In the genomic region with DNA sequence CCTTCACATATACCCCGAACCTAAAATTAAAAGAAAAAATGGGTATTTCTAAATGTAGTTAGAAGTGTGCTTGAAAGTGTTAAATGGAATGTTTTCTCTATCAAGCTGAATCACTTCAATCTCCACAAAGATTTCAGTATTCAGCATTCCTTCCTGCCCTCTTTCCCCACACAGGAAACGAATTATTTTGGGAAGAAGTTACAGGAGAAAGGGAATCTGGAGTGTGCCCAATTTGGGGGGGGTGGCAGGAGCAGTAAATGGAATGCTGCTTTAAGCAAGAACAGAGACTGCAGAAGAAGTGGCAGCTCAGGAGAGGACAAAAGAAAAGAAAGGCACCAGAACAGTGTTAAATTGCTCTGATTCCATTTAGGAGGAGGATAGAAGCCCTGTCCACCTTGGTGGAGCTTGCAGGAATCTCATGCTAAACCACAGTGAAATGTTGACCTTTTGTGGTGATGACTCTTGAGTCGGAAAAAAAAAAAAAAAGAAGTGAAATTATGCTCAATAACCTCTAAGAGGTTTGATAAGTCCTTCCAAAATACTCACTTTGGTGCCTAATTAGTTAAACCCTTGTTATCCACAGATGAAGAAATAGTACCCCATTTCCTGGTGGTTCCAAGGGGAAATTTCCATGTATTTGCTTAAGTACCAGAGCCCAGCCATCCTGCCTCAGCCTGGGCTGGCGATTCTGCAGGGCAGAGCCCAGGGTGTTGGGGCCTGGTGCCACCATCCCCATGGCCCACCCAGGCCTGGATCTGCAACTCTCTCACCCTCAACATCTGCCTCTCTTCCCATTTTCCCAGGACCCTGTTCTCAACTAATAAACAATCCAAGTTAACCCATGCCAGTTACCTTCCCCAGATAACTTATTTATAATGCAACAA, we compare ENCODE assay signal across 15 cellular contexts. TPM values are rescaled to one million over a fixed set of nuclear protein-coding genes. Genes with fewer than 3 reads are reported as not detected.
DNase-seq lines count a peak whose midpoint lies in the region; TF ChIP-seq lines count a peak whose summit lies in the region.
"Had no signal": no experiment of that assay in that cellular context is flagged by ENCODE, and none has a peak within 500 bp of the region (broad histone marks: within the 10 kb centered on the region; RNA-seq: fewer than 3 reads in every experiment).

No MANE protein-coding gene starts in this region.

- no peaks in the 10 kb centered on the region for H3K36me3 Mint-ChIP-seq in chondrocyte (ENCODE audit: low read depth)
- H3K36me3 Mint-ChIP-seq in activated naive CD4-positive, alpha-beta T cell treated with anti-CD3 and anti-CD28 coated beads, Interleukin-2, amount 10 ng/mL, durations not matched to agents 7 days and 5 days, result no peaks in the 10 kb centered on the region
- H3K36me3 Mint-ChIP-seq in activated naive CD8-positive, alpha-beta T cell treated with anti-CD3 and anti-CD28 coated beads for 36 hours, result no peaks in the 10 kb centered on the region

- in situ Hi-C loops in ACHN (cut with HindIII; ENCODE audit: low pct_ligation_motif_present, low pct_unique_long_range_greater_than_20kb, low sequenced_read_pairs), result no loop called here

- H3K4me3 Mint-ChIP-seq in chondrocyte (ENCODE audit: unreplicated experiment), result no peak overlapping the region
- H3K4me3 Mint-ChIP-seq in activated naive CD4-positive, alpha-beta T cell treated with anti-CD3 and anti-CD28 coated beads, Interleukin-2, amount 10 ng/mL, durations not matched to agents 7 days and 5 days, result no peak overlapping the region
- H3K4me3 Mint-ChIP-seq in activated naive CD8-positive, alpha-beta T cell treated with anti-CD3 and anti-CD28 coated beads for 36 hours, result no peak overlapping the region

- peaks cover 10% of the 10 kb centered on the region for H3K27me3 Mint-ChIP-seq in chondrocyte (ENCODE audit: low read depth)
- peaks cover 9% of the 10 kb centered on the region for H3K27me3 Mint-ChIP-seq in activated naive CD4-positive, alpha-beta T cell treated with anti-CD3 and anti-CD28 coated beads, Interleukin-2, amount 10 ng/mL, durations not matched to agents 7 days and 5 days
- H3K27me3 Mint-ChIP-seq in activated naive CD8-positive, alpha-beta T cell treated with anti-CD3 and anti-CD28 coated beads for 36 hours, result peaks cover 34% of the 10 kb centered on the region

- peak overlapping the region; percentile 13 for H3K27ac Mint-ChIP-seq in chondrocyte (ENCODE audit: unreplicated experiment)
- H3K27ac Mint-ChIP-seq in activated naive CD4-positive, alpha-beta T cell treated with anti-CD3 and anti-CD28 coated beads, Interleukin-2, amount 10 ng/mL, durations not matched to agents 7 days and 5 days, result no peak overlapping the region
- no peak overlapping the region for H3K27ac Mint-ChIP-seq in activated naive CD8-positive, alpha-beta T cell treated with anti-CD3 and anti-CD28 coated beads for 36 hours

- peak; percentile 31 for DNase-seq in Daoy (ENCODE audit: low read depth)
- DNase-seq in NCI-H226, result peak; percentile 57
- DNase-seq in chondrocyte (ENCODE audit: low spot score), result no peak
- peak; percentile 74 for DNase-seq in renal cortical epithelial cell (ENCODE audit: low read depth)
- DNase-seq in activated naive CD4-positive, alpha-beta T cell treated with anti-CD3 and anti-CD28 coated beads, Interleukin-2, amount 10 ng/mL, durations not matched to agents 7 days and 5 days, result no peak
- no peak for DNase-seq in ACHN
- DNase-seq in activated naive CD8-positive, alpha-beta T cell treated with anti-CD3 and anti-CD28 coated beads for 36 hours, result no peak
- DNase-seq: DMS153, H7, IMR-90, Kasumi-1, NCI-H187, NCI-H446 treated with DMSO at 0.1 percent for 48 hours, NCI-H82, SK-N-SH had no signal

- H3K9me3 Mint-ChIP-seq in chondrocyte (ENCODE audit: low read depth), result no peaks in the 10 kb centered on the region
- no peaks in the 10 kb centered on the region for H3K9me3 Mint-ChIP-seq in activated naive CD4-positive, alpha-beta T cell treated with anti-CD3 and anti-CD28 coated beads, Interleukin-2, amount 10 ng/mL, durations not matched to agents 7 days and 5 days
- peaks cover 2% of the 10 kb centered on the region for H3K9me3 Mint-ChIP-seq in activated naive CD8-positive, alpha-beta T cell treated with anti-CD3 and anti-CD28 coated beads for 36 hours

- peaks cover 16% of the 10 kb centered on the region for H3K4me1 Mint-ChIP-seq in chondrocyte (ENCODE audit: low read depth)
- no peaks in the 10 kb centered on the region for H3K4me1 Mint-ChIP-seq in activated naive CD4-positive, alpha-beta T cell treated with anti-CD3 and anti-CD28 coated beads, Interleukin-2, amount 10 ng/mL, durations not matched to agents 7 days and 5 days
- H3K4me1 Mint-ChIP-seq in activated naive CD8-positive, alpha-beta T cell treated with anti-CD3 and anti-CD28 coated beads for 36 hours, result peaks cover 3% of the 10 kb centered on the region

- CTCF ChIA-PET in activated naive CD4-positive, alpha-beta T cell treated with anti-CD3 and anti-CD28 coated beads, Interleukin-2, amount 10 ng/mL, durations not matched to agents 7 days and 5 days (lab: Charles Lee), result no interaction called here

- no peak for TF ChIP-seq CTCF in chondrocyte (IDR thresholded peaks at IDR 0.05)

RNA-seq across cellular contexts. Expression of a gene that starts 56.5 kb away (rescaled TPM):
- 2.8 and 3.1 TPM in 2 replicates for total RNA-seq in Daoy (2014; rRNA removed; shearing (Covaris generic))
- 0.97 TPM in 2 of 3 replicates, not detected in the other for total RNA-seq in chondrocyte
- 50.0 and 79.2 TPM in 2 replicates for total RNA-seq in renal cortical epithelial cell
- under 1 TPM in 1 of 2 experiments, not detected in 1; 0.78 TPM for total RNA-seq in activated naive CD8-positive, alpha-beta T cell treated with anti-CD3 and anti-CD28 coated beads for 36 hours

Comparison
In these comparisons a context has a peak if more than half of its experiments do, and no peak if none do; other contexts are left out.
1. DNase-seq: peak in Daoy (single experiment), NCI-H226 (single experiment) and renal cortical epithelial cell (single experiment); none in chondrocyte (single experiment), activated naive CD4-positive, alpha-beta T cell treated with anti-CD3 and anti-CD28 coated beads, Interleukin-2, amount 10 ng/mL, durations not matched to agents 7 days and 5 days (single experiment), ACHN (single experiment) and activated naive CD8-positive, alpha-beta T cell treated with anti-CD3 and anti-CD28 coated beads for 36 hours (single experiment).
2. RNA of a gene that starts 56.5 kb away (total RNA-seq): 50.0 to 79.2 TPM in renal cortical epithelial cell; 2.8 to 3.1 TPM in Daoy, 0.97 TPM in chondrocyte and 0.78 TPM in activated naive CD8-positive, alpha-beta T cell treated with anti-CD3 and anti-CD28 coated beads for 36 hours; every median in the first group is over 10 times any median in the second.